ENCODE assay signal across 12 cellular contexts in genomic region chr11:5369793-5370192, GRCh38. TPM values are rescaled to one million over a fixed set of nuclear protein-coding genes. Genes with fewer than 3 reads are reported as not detected.
DNase-seq lines count a peak whose midpoint lies in the region; TF ChIP-seq lines count a peak whose summit lies in the region.
"Had no signal": no experiment of that assay in that cellular context is flagged by ENCODE, and none has a peak within 500 bp of the region (broad histone marks: within the 10 kb centered on the region; RNA-seq: fewer than 3 reads in every experiment).

No MANE protein-coding gene starts in this region.

- no peaks in the 10 kb centered on the region for H3K27me3 Mint-ChIP-seq in activated CD4-positive, alpha-beta T cell treated with anti-CD3 and anti-CD28 coated beads, Interleukin-2, amount 10 ng/mL, durations not matched to agents 24 days and 14 days

- peak; percentile 26 for DNase-seq in NCI-H748 (lab: John Stamatoyannopoulos, UW; ENCODE audit: unreplicated experiment)
- DNase-seq in NCI-H748 treated with DMSO at 0.1 percent for 48 hours (lab: John Stamatoyannopoulos, UW): no peak
- DNase-seq in HUDEP-2 (lab: John Stamatoyannopoulos, UW; ENCODE audit: unreplicated experiment in 76 of 76): peak in 65 of 76 experiments; percentile 3 to 81 (median 36)
- DNase-seq in cardiac fibroblast (ENCODE audit: low read depth in 2 of 2): peak; percentile 64 to 72
- peak; percentile 42 for DNase-seq in skeletal muscle cell (ENCODE audit: low read depth)
- no peak for DNase-seq in activated CD4-positive, alpha-beta T cell treated with anti-CD3 and anti-CD28 coated beads, Interleukin-2, amount 10 ng/mL, durations not matched to agents 24 days and 14 days
- DNase-seq in stimulated activated CD4-positive, alpha-beta T cell treated with anti-CD3 and anti-CD28 coated beads, Interleukin-15, amount 100 ng/mL, for 24 hours: no peak
- no peak for DNase-seq in kidney tubule cell (ENCODE audit: low spot score)
- DNase-seq: effector CD4-positive, alpha-beta T cell had no signal

- no peaks in the 10 kb centered on the region for H3K4me1 Mint-ChIP-seq in activated CD4-positive, alpha-beta T cell treated with anti-CD3 and anti-CD28 coated beads, Interleukin-2, amount 10 ng/mL, durations not matched to agents 24 days and 14 days
- H3K4me1 Mint-ChIP-seq: B cell had no signal

- intact Hi-C loops in activated CD4-positive, alpha-beta T cell treated with anti-CD3 and anti-CD28 coated beads, Interleukin-2, amount 10 ng/mL, durations not matched to agents 24 days and 14 days (cut with micrococcal nuclease): no loop called here

- TF ChIP-seq CTCF in cardiac fibroblast (IDR thresholded peaks at IDR 0.05; ENCODE audit: low read depth, low read length): peak; percentile 50

- H3K36me3 Mint-ChIP-seq in activated CD4-positive, alpha-beta T cell treated with anti-CD3 and anti-CD28 coated beads, Interleukin-2, amount 10 ng/mL, durations not matched to agents 24 days and 14 days (ENCODE audit: low read depth): no peaks in the 10 kb centered on the region

- no peak overlapping the region for H3K4me3 ChIP-seq in cardiac fibroblast (replicated peaks in 1 of 2; ENCODE audit: low read depth in 2 of 2, low read length in 2 of 2)
- no peak overlapping the region for H3K4me3 ChIP-seq in skeletal muscle cell (ENCODE audit: low read depth, low read length)

- no peaks in the 10 kb centered on the region for H3K9me3 Mint-ChIP-seq in activated CD4-positive, alpha-beta T cell treated with anti-CD3 and anti-CD28 coated beads, Interleukin-2, amount 10 ng/mL, durations not matched to agents 24 days and 14 days

- H3K27ac Mint-ChIP-seq in activated CD4-positive, alpha-beta T cell treated with anti-CD3 and anti-CD28 coated beads, Interleukin-2, amount 10 ng/mL, durations not matched to agents 24 days and 14 days: no peak overlapping the region
- H3K27ac Mint-ChIP-seq: B cell had no signal

- no peak overlapping the region for H3K4me3 Mint-ChIP-seq in activated CD4-positive, alpha-beta T cell treated with anti-CD3 and anti-CD28 coated beads, Interleukin-2, amount 10 ng/mL, durations not matched to agents 24 days and 14 days
- H3K4me3 Mint-ChIP-seq: B cell had no signal

RNA-seq across cellular contexts. Expression of gene OR51M1, which starts 13.8 kb away (rescaled TPM):
- not detected in 2 replicates for total RNA-seq in activated CD4-positive, alpha-beta T cell treated with anti-CD3 and anti-CD28 coated beads, Interleukin-2, amount 10 ng/mL, durations not matched to agents 24 days and 14 days
- total RNA-seq: B cell, renal cortical epithelial cell, ureter had no signal

RNA-seq across cellular contexts. Expression of gene OR51B6, which starts 18.5 kb away (rescaled TPM):
- total RNA-seq in activated CD4-positive, alpha-beta T cell treated with anti-CD3 and anti-CD28 coated beads, Interleukin-2, amount 10 ng/mL, durations not matched to agents 24 days and 14 days: not detected in 2 replicates
- total RNA-seq: B cell, renal cortical epithelial cell, ureter had no signal

RNA-seq across cellular contexts. Expression of gene OR51B5, which starts 26.5 kb away (rescaled TPM):
- not detected in 2 replicates for total RNA-seq in activated CD4-positive, alpha-beta T cell treated with anti-CD3 and anti-CD28 coated beads, Interleukin-2, amount 10 ng/mL, durations not matched to agents 24 days and 14 days

RNA-seq across cellular contexts. Expression of gene OR51B2, which starts 45.7 kb away (rescaled TPM):
- not detected in 2 replicates for total RNA-seq in activated CD4-positive, alpha-beta T cell treated with anti-CD3 and anti-CD28 coated beads, Interleukin-2, amount 10 ng/mL, durations not matched to agents 24 days and 14 days
- total RNA-seq: B cell, renal cortical epithelial cell, ureter had no signal

RNA-seq across cellular contexts. Expression of gene OR51Q1, which starts 52.1 kb away (rescaled TPM):
- total RNA-seq in activated CD4-positive, alpha-beta T cell treated with anti-CD3 and anti-CD28 coated beads, Interleukin-2, amount 10 ng/mL, durations not matched to agents 24 days and 14 days: not detected in 2 replicates
- total RNA-seq: B cell, renal cortical epithelial cell, ureter had no signal

Comparison
In these comparisons a context has a peak if more than half of its experiments do, and no peak if none do; other contexts are left out.
1. DNase-seq: peak in NCI-H748 (single experiment), HUDEP-2 (65 of 76), cardiac fibroblast (2 of 2) and skeletal muscle cell (single experiment); none in NCI-H748 treated with DMSO at 0.1 percent for 48 hours (single experiment), activated CD4-positive, alpha-beta T cell treated with anti-CD3 and anti-CD28 coated beads, Interleukin-2, amount 10 ng/mL, durations not matched to agents 24 days and 14 days (single experiment), stimulated activated CD4-positive, alpha-beta T cell treated with anti-CD3 and anti-CD28 coated beads, Interleukin-15, amount 100 ng/mL, for 24 hours (single experiment) and kidney tubule cell (single experiment).